ENCODE assay signal across 1 cellular context in genomic region chr10:113474756-113475155, GRCh38.
TF ChIP-seq lines count a peak whose summit lies in the region.

No MANE protein-coding gene starts in this region.

TF ChIP-seq in SK-N-SH treated with all-trans-retinoic acid at 6 μM for 48 hours, 23 proteins besides CTCF, POLR2A, EP300 and RAD21 (continued from another document):
- TF ChIP-seq CSRNP3 (CRISPR knock-in tag; IDR thresholded peaks at IDR 0.05) (no peak), ZNF565 (CRISPR knock-in tag; conservative IDR thresholded peaks at IDR 0.05; ENCODE audit: low read depth) (no peak), BACH2 (CRISPR knock-in tag; IDR thresholded peaks at IDR 0.05; ENCODE audit: borderline replicate concordance) (no peak), ZNF8 (CRISPR knock-in tag; IDR thresholded peaks at IDR 0.05) (no peak), OSR1 (CRISPR knock-in tag; IDR thresholded peaks at IDR 0.05) (no peak), ISL1 (CRISPR knock-in tag; IDR thresholded peaks at IDR 0.05) (no peak), ESRRG (CRISPR knock-in tag; IDR thresholded peaks at IDR 0.05) (no peak), CREB5 (CRISPR knock-in tag; IDR thresholded peaks at IDR 0.05; ENCODE audit: low read depth) (no peak), SNAI2 (CRISPR knock-in tag; IDR thresholded peaks at IDR 0.05) (no peak), POU6F1 (CRISPR knock-in tag; IDR thresholded peaks at IDR 0.05; ENCODE audit: borderline replicate concordance, low read depth) (no peak), TSHZ2 (CRISPR knock-in tag; IDR thresholded peaks at IDR 0.05) (no peak), ZFP30 (CRISPR knock-in tag; IDR thresholded peaks at IDR 0.05) (no peak)
